1 cellular context compared by ENCODE assay signal in genomic region chr3:38117748-38118420, GRCh38.
A peak's percentile ranks its signal among the peaks of the same experiment; 100 is the strongest.
TF ChIP-seq lines count a peak whose summit lies in the region.

No MANE protein-coding gene starts in this region.

TF ChIP-seq in SK-N-SH, 30 proteins besides CTCF, POLR2A, EP300 and RAD21 (continued from another document):
- TF ChIP-seq, protein P1, sequence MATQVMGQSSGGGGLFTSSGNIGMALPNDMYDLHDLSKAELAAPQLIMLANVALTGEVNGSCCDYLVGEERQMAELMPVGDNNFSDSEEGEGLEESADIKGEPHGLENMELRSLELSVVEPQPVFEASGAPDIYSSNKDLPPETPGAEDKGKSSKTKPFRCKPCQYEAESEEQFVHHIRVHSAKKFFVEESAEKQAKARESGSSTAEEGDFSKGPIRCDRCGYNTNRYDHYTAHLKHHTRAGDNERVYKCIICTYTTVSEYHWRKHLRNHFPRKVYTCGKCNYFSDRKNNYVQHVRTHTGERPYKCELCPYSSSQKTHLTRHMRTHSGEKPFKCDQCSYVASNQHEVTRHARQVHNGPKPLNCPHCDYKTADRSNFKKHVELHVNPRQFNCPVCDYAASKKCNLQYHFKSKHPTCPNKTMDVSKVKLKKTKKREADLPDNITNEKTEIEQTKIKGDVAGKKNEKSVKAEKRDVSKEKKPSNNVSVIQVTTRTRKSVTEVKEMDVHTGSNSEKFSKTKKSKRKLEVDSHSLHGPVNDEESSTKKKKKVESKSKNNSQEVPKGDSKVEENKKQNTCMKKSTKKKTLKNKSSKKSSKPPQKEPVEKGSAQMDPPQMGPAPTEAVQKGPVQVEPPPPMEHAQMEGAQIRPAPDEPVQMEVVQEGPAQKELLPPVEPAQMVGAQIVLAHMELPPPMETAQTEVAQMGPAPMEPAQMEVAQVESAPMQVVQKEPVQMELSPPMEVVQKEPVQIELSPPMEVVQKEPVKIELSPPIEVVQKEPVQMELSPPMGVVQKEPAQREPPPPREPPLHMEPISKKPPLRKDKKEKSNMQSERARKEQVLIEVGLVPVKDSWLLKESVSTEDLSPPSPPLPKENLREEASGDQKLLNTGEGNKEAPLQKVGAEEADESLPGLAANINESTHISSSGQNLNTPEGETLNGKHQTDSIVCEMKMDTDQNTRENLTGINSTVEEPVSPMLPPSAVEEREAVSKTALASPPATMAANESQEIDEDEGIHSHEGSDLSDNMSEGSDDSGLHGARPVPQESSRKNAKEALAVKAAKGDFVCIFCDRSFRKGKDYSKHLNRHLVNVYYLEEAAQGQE (IDR thresholded peaks at IDR 0.05; ENCODE audit: low read depth, low read length) = no peak
- TF ChIP-seq SMC3 (IDR thresholded peaks at IDR 0.05; ENCODE audit: low read depth, low read length) = peak; percentile 66
- TF ChIP-seq ZBTB33 (IDR thresholded peaks at IDR 0.05; ENCODE audit: borderline replicate concordance, low read depth) = no peak
- no peak for TF ChIP-seq CHD2 (IDR thresholded peaks at IDR 0.05; ENCODE audit: low read length, partially characterized antibody)
- TF ChIP-seq MEF2A (IDR thresholded peaks at IDR 0.05; ENCODE audit: borderline replicate concordance, low read depth) = no peak
- TF ChIP-seq MXI1 (IDR thresholded peaks at IDR 0.05; ENCODE audit: low read depth, low read length) = 0 out of 2 replicates have a peak, but pooled peaks have one; percentile 35
